Comparison of ENCODE assay signal across 32 cellular contexts in genomic region chr19:34835952-34836351, GRCh38.
"Had no signal": no experiment of that assay in that cellular context is flagged by ENCODE, and none has a peak within 500 bp of the region (broad histone marks: within the 10 kb centered on the region; RNA-seq: fewer than 3 reads in every experiment).

No MANE protein-coding gene starts in this region.

- H3K9me3 ChIP-seq: adrenal gland, ascending aorta, body of pancreas, breast epithelium had no signal

- H3K27ac ChIP-seq: adrenal gland, ascending aorta, body of pancreas, brain microvascular endothelial cell, breast epithelium, cardiac muscle cell had no signal

- H3K4me3 ChIP-seq: adrenal gland, ascending aorta, body of pancreas, breast epithelium, cardiac muscle cell had no signal

- DNase-seq: activated effector memory CD4-positive, alpha-beta T cell treated with anti-CD3 and anti-CD28 coated beads, Interleukin-2, amount 50 U/mL, for 16 hours; activated effector memory CD4-positive, alpha-beta T cell treated with Interleukin-2 at 50 U/mL for 16 hours; activated gamma-delta T cell; activated gamma-delta T cell treated with Interleukin-2 at 50 U/mL for 16 hours; activated naive CD4-positive, alpha-beta T cell; activated naive CD4-positive, alpha-beta T cell treated with anti-CD3 and anti-CD28 coated beads for 36 hours; activated naive CD4-positive, alpha-beta T cell treated with anti-CD3 and anti-CD28 coated beads, Interleukin-2, amount 10 ng/mL, durations not matched to agents 7 days and 5 days; activated naive CD4-positive, alpha-beta T cell treated with anti-CD3 and anti-CD28 coated beads, Interleukin-2, amount 50 U/mL, for 16 hours; activated naive CD4-positive, alpha-beta T cell treated with Interleukin-2 at 50 U/mL for 16 hours; activated naive CD8-positive, alpha-beta T cell treated with anti-CD3 and anti-CD28 coated beads for 36 hours; activated naive CD8-positive, alpha-beta T cell treated with anti-CD3 and anti-CD28 coated beads, Interleukin-2, amount 10 ng/mL, durations not matched to agents 7 days and 5 days; activated naive CD8-positive, alpha-beta T cell treated with anti-CD3 and anti-CD28 coated beads, Interleukin-2, amount 50 U/mL, for 24 hours; activated T-cell treated with anti-CD3 and anti-CD28 coated beads, Interleukin-2, amount 50 U/mL, for 24 hours; activated T-cell treated with anti-CD3 and anti-CD28 coated beads, Interleukin-2, amount 50 U/mL, for 4 hours; activated T-cell treated with anti-CD3 and anti-CD28 coated beads, Interleukin-2, amount 50 U/mL, for 48 hours; activated T-cell treated with anti-CD3 and anti-CD28 coated beads, Interleukin-2, amount 50 U/mL, for 72 hours; adrenal gland; amniotic stem cell; amygdala; anterior cingulate cortex; aorta; body of pancreas; brain microvascular endothelial cell; caudate nucleus; central memory CD4-positive, alpha-beta T cell; cerebellar nuclear complex had no signal

- H3K36me3 ChIP-seq: adrenal gland, ascending aorta, brain microvascular endothelial cell, breast epithelium, cardiac muscle cell had no signal

- FAIRE-seq: astrocyte, bronchial epithelial cell had no signal

- H3K27me3 ChIP-seq: ascending aorta, body of pancreas, brain microvascular endothelial cell had no signal

- H3K4me1 ChIP-seq: adrenal gland, ascending aorta, breast epithelium had no signal

- ATAC-seq: activated naive CD8-positive, alpha-beta T cell treated with anti-CD3 and anti-CD28 coated beads, Interleukin-2, amount 50 U/mL, for 24 hours; activated T-cell treated with anti-CD3 and anti-CD28 coated beads, Interleukin-2, amount 50 U/mL, for 4 hours; activated T-cell treated with anti-CD3 and anti-CD28 coated beads, Interleukin-2, amount 50 U/mL, for 72 hours; activated T-helper 17 cell treated with anti-CD3 and anti-CD28 coated beads, Interleukin-2, amount 50 U/mL, for 72 hours; body of pancreas had no signal
